18 cellular contexts compared by ENCODE assay signal in genomic region chr9:81632599-81632998, GRCh38. TPM values are rescaled to one million over a fixed set of nuclear protein-coding genes. Genes with fewer than 3 reads are reported as not detected.
DNase-seq lines count a peak whose midpoint lies in the region; ATAC-seq and TF ChIP-seq lines count a peak whose summit lies in the region.
"Had no signal": no experiment of that assay in that cellular context is flagged by ENCODE, and none has a peak within 500 bp of the region (broad histone marks: within the 10 kb centered on the region; RNA-seq: fewer than 3 reads in every experiment).

No MANE protein-coding gene starts in this region.

- H3K4me3 ChIP-seq in fibroblast of pulmonary artery (replicated peaks; ENCODE audit: low read depth, low read length) (no peak overlapping the region), trophoblast cell (ENCODE audit: low read depth, low read length) (no peak overlapping the region)
- H3K4me3 ChIP-seq: mucosa of descending colon had no signal

- H4K12ac ChIP-seq in trophoblast cell (ENCODE audit: low read depth, low read length): no peak overlapping the region

- no peak overlapping the region for H4K8ac ChIP-seq in trophoblast cell (ENCODE audit: low read depth, low read length)

- DNase-seq in GM03348 (ENCODE audit: low spot score): peak; percentile 48
- peak; percentile 89 for DNase-seq in fibroblast of pulmonary artery (ENCODE audit: low read depth)
- peak; percentile 75 to 96 for DNase-seq in trophoblast cell
- no peak for DNase-seq in NCI-H446 (lab: John Stamatoyannopoulos, UW)
- no peak for DNase-seq in DMS 273 (lab: John Stamatoyannopoulos, UW; ENCODE audit: unreplicated experiment)
- DNase-seq in HUDEP-2 (lab: John Stamatoyannopoulos, UW; ENCODE audit: unreplicated experiment in 76 of 76): no peak
- DNase-seq: activated CD4-positive, CD25-positive, alpha-beta regulatory T cell; activated effector memory CD4-positive, alpha-beta T cell treated with Interleukin-2 at 50 U/mL for 16 hours; CD4-positive, CD25-positive, alpha-beta regulatory T cell; endodermal cell; mucosa of descending colon; NCI-H1436 treated with DMSO at 0.1 percent for 48 hours; NCI-H524; posterior cingulate gyrus; T-helper 1 cell had no signal

- TF ChIP-seq CTCF in fibroblast of pulmonary artery (IDR thresholded peaks at IDR 0.05; ENCODE audit: low read length, missing control alignments): no peak

- ATAC-seq in SK-N-SH treated with all-trans-retinoic acid at 6 μM for 48 hours (peak; percentile 73), GM21723 (IDR thresholded peaks at IDR 0.05; ENCODE audit: unreplicated experiment) (no peak)
- ATAC-seq: mucosa of descending colon had no signal

- H3K79me2 ChIP-seq in trophoblast cell (ENCODE audit: control insufficient read depth, insufficient read depth, low read length, poor library complexity): no peaks in the 10 kb centered on the region

- no peak overlapping the region for H2AK5ac ChIP-seq in trophoblast cell (ENCODE audit: low read length)

- no peak overlapping the region for H3K9ac ChIP-seq in trophoblast cell (ENCODE audit: low read length)
- H3K9ac ChIP-seq: KMS-11 had no signal

- no peak overlapping the region for H3K4me2 ChIP-seq in trophoblast cell (ENCODE audit: low read length)
- H3K4me2 ChIP-seq: KMS-11 had no signal

- H4K91ac ChIP-seq in trophoblast cell (ENCODE audit: low read depth, low read length): no peak overlapping the region

- H3K27ac ChIP-seq in trophoblast cell (ENCODE audit: low read depth, low read length): no peak overlapping the region
- H3K27ac ChIP-seq: KMS-11 had no signal

- no peak overlapping the region for H2BK12ac ChIP-seq in trophoblast cell (ENCODE audit: low read length)

- H3K27me3 ChIP-seq in trophoblast cell (ENCODE audit: insufficient read depth, low read length): no peaks in the 10 kb centered on the region

- peaks cover 5 to 9% of the 10 kb centered on the region in 2 experiments for H3K4me1 ChIP-seq in trophoblast cell (ENCODE audit: control insufficient read depth in 1 of 2, insufficient read depth in 2 of 2, low read length in 2 of 2)

- no peak overlapping the region for H2BK5ac ChIP-seq in trophoblast cell (ENCODE audit: low read depth, low read length, poor library complexity)

- H3K36me3 ChIP-seq in trophoblast cell (ENCODE audit: control insufficient read depth in 1 of 2, insufficient read depth in 2 of 2, low read length in 2 of 2): peaks cover 4 to 9% of the 10 kb centered on the region in 2 experiments

- WGBS in trophoblast cell (ENCODE audit: extremely low coverage, insufficient coverage, insufficient read length): no CpG with 5 or more reads among the region's 1 CpG

- no peak overlapping the region for H3K18ac ChIP-seq in trophoblast cell (ENCODE audit: low read length)

- no peaks in the 10 kb centered on the region for H3K9me3 ChIP-seq in trophoblast cell (ENCODE audit: insufficient read depth, low read depth, low read length)
- H3K9me3 ChIP-seq: mucosa of descending colon had no signal

- H2BK120ac ChIP-seq in trophoblast cell (ENCODE audit: insufficient read depth, low read length, poor library complexity): no peak overlapping the region

- H3K23ac ChIP-seq in trophoblast cell (ENCODE audit: low read length): no peak overlapping the region

- H3K79me1 ChIP-seq in trophoblast cell (ENCODE audit: low read length): no peaks in the 10 kb centered on the region

- no peak overlapping the region for H2AFZ ChIP-seq in trophoblast cell (ENCODE audit: insufficient read depth, low read length, poor library complexity)

- no peak overlapping the region for H3K14ac ChIP-seq in trophoblast cell (ENCODE audit: low read length)

- H3K4ac ChIP-seq in trophoblast cell (ENCODE audit: low read depth, low read length): no peak overlapping the region

TF ChIP-seq in SK-N-SH treated with all-trans-retinoic acid at 6 μM for 48 hours, 23 proteins besides CTCF, POLR2A, EP300 and RAD21:
- TF ChIP-seq ISL1 (CRISPR knock-in tag; IDR thresholded peaks at IDR 0.05): peak; percentile 69
- no peak for TF ChIP-seq GLIS3 (CRISPR knock-in tag; IDR thresholded peaks at IDR 0.05)

RNA-seq across cellular contexts. Expression of gene TLE1, which starts 56.7 kb away (rescaled TPM):
- 62.1 and 62.2 TPM in 2 replicates for polyA plus RNA-seq in trophoblast cell (2013)

Comparison
In these comparisons a context has a peak if more than half of its experiments do, and no peak if none do; other contexts are left out.
1. DNase-seq: peak in GM03348 (single experiment), fibroblast of pulmonary artery (single experiment) and trophoblast cell (2 of 2); none in NCI-H446 (0 of 2), DMS 273 (single experiment) and HUDEP-2 (0 of 76).